Comparison of ENCODE assay signal across 8 cellular contexts in genomic region chr5:42423285-42424152, GRCh38. TPM values are rescaled to one million over a fixed set of nuclear protein-coding genes. Genes with fewer than 3 reads are reported as not detected.
DNase-seq lines count a peak whose midpoint lies in the region; ATAC-seq lines count a peak whose summit lies in the region.

GHR (plus strand) TSS chr5:42423439; CDS start chr5:42565875, 142,436 bp downstream.

- peak; percentile 83 for ATAC-seq in GM18858 (IDR thresholded peaks at IDR 0.05; ENCODE audit: unreplicated experiment)
- ATAC-seq in HG03159 (IDR thresholded peaks at IDR 0.05; ENCODE audit: unreplicated experiment), result peak; percentile 92
- ATAC-seq in Right ventricle myocardium superior (ENCODE audit: poor library complexity), result peak; percentile 95

- intact Hi-C loops in Right ventricle myocardium superior (cut with DNase I), result loop anchor here (2.0 kb wide), 1 partner anchor 159 kb away; no protein-coding TSS in a partner anchor

- H3K27ac ChIP-seq in adipose tissue (ENCODE audit: low read depth, low read length), result peak within 1 kb of the TSS; percentile 21

- DNase-seq in Ammon's horn (ENCODE audit: low spot score) (peak; percentile 92), NCI-H345 treated with DMSO at 0.1 percent for 48 hours (lab: John Stamatoyannopoulos, UW; ENCODE audit: unreplicated experiment) (peak; percentile 14), Right ventricle myocardium superior (peak; percentile 85), occipital lobe (lab: John Stamatoyannopoulos, UW) (peak; percentile 66)
- no peak for DNase-seq in effector CD8-positive, alpha-beta T cell (lab: John Stamatoyannopoulos, UW)

- WGBS in adipose tissue, 3 donors, result 0 to 1% (median 1%) methylated on average over 48 to 60 of the region's 60 CpGs

RNA-seq across cellular contexts. Expression of gene GHR, which starts in this region (rescaled TPM):
- 100 to 1,000 TPM in 1 of 3 donors, 10 to 100 TPM in 1, 1 to 10 TPM in 1; 6.3 to 108 (median 49.6) TPM for polyA plus RNA-seq in adipose tissue
- total RNA-seq in Right ventricle myocardium superior (12.8 TPM), occipital lobe (1.2 TPM)
